In genomic region chr21:28991861-28992525, GRCh38 we compare ENCODE assay signal across 8 cellular contexts. TPM values are rescaled to one million over a fixed set of nuclear protein-coding genes. Genes with fewer than 3 reads are reported as not detected.
DNase-seq lines count a peak whose midpoint lies in the region; ATAC-seq and TF ChIP-seq lines count a peak whose summit lies in the region.

No MANE protein-coding gene starts in this region.

- TF ChIP-seq POLR2A in sigmoid colon (IDR thresholded peaks at IDR 0.05), result no peak

- H3K27ac ChIP-seq in WERI-Rb-1, result peak overlapping the region; percentile 80
- peak overlapping the region; percentile 74 to 93 (median 87) for H3K27ac ChIP-seq in heart right ventricle
- peak overlapping the region; percentile 88 to 92 (median 91) for H3K27ac ChIP-seq in sigmoid colon

- intact Hi-C loops in heart right ventricle (cut with DNase I) (no loop called here), sigmoid colon (cut with DNase I) (loop anchor here (2.0 to 10.0 kb wide), 3 partner anchors 33 to 107 kb away; partner anchors contain the start of genes CCT8 and USP16)

- H3K27me3 ChIP-seq in WERI-Rb-1 (ENCODE audit: insufficient read depth, low read depth, severe bottlenecking), result no peaks in the 10 kb centered on the region
- no peaks in the 10 kb centered on the region for H3K27me3 ChIP-seq in heart right ventricle
- no peaks in the 10 kb centered on the region for H3K27me3 ChIP-seq in sigmoid colon

- H3K4me3 ChIP-seq in WERI-Rb-1 (ENCODE audit: low read depth, low read length), result peak overlapping the region; percentile 79
- H3K4me3 ChIP-seq in heart right ventricle, result peak overlapping the region; percentile 65 to 98 (median 81)
- peak overlapping the region; percentile 82 to 95 (median 90) for H3K4me3 ChIP-seq in sigmoid colon

- DNase-seq in EL (peak; percentile 14), WERI-Rb-1 (no peak), heart right ventricle (no peak), sigmoid colon (no peak)
- no peak for DNase-seq in stimulated activated CD4-positive, alpha-beta T cell treated with anti-CD3 and anti-CD28 coated beads, Interleukin-2, amount 100 ng/mL, for 24 hours

- H3K4me1 ChIP-seq in heart right ventricle (peaks cover 0 to 32% (median 25%) of the 10 kb centered on the region in 9 donors), sigmoid colon (peaks cover 0 to 24% (median 17%) of the 10 kb centered on the region in 4 donors)

- no peak for TF ChIP-seq CTCF in WERI-Rb-1 (IDR thresholded peaks at IDR 0.05; ENCODE audit: low read depth, low read length)
- TF ChIP-seq CTCF in heart right ventricle (IDR thresholded peaks at IDR 0.05), result no peak
- no peak for TF ChIP-seq CTCF in sigmoid colon (IDR thresholded peaks at IDR 0.05)

- H3K9me3 ChIP-seq in WERI-Rb-1 (ENCODE audit: severe bottlenecking) (no peaks in the 10 kb centered on the region), heart right ventricle (no peaks in the 10 kb centered on the region), sigmoid colon (no peaks in the 10 kb centered on the region)

- TF ChIP-seq EP300 in sigmoid colon (IDR thresholded peaks at IDR 0.05), result no peak

- 7% methylated on average over 14 of the region's 14 CpGs for WGBS in heart right ventricle, 2 donors
- WGBS in sigmoid colon, 2 donors, result 2 to 5% methylated on average over 14 of the region's 14 CpGs

- H3K36me3 ChIP-seq in WERI-Rb-1, result peaks cover 8% of the 10 kb centered on the region
- H3K36me3 ChIP-seq in heart right ventricle, result peaks cover 0 to 5% (median 0%) of the 10 kb centered on the region in 9 donors
- no peaks in the 10 kb centered on the region for H3K36me3 ChIP-seq in sigmoid colon

- ATAC-seq in HG02870 (IDR thresholded peaks at IDR 0.05; ENCODE audit: unreplicated experiment) (peak; percentile 0), heart right ventricle (peak in 5 of 8 donors; percentile 4 to 11 (median 7)), GM18519 (IDR thresholded peaks at IDR 0.05; ENCODE audit: low FRiP score, unreplicated experiment) (no peak), GM21381 (IDR thresholded peaks at IDR 0.05; ENCODE audit: unreplicated experiment) (no peak)

RNA-seq across cellular contexts. Expression of gene LTN1, which starts 0.7 kb away (rescaled TPM):
- total RNA-seq in heart right ventricle, result 10 to 100 TPM; 15.5 to 20.4 (median 18.1) TPM
- polyA plus RNA-seq in heart right ventricle, result 1 to 10 TPM; 3.2 to 4.5 TPM
- 10 to 100 TPM; 19.4 to 31.0 (median 24.5) TPM for total RNA-seq in sigmoid colon
- 1 to 10 TPM; 3.5 to 7.1 (median 3.6) TPM for polyA plus RNA-seq in sigmoid colon

RNA-seq across cellular contexts. Expression of gene RWDD2B, which starts 27.2 kb away (rescaled TPM):
- 10 to 100 TPM; 11.3 to 22.0 (median 17.9) TPM for total RNA-seq in heart right ventricle
- polyA plus RNA-seq in heart right ventricle, result 10 to 100 TPM in 1 of 2 donors, 1 to 10 TPM in 1; 8.3 to 13.6 TPM
- 10 to 100 TPM; 15.7 to 21.9 (median 18.4) TPM for total RNA-seq in sigmoid colon
- 10 to 100 TPM in 2 of 3 donors, 1 to 10 TPM in 1; 9.6 to 10.6 (median 10.4) TPM for polyA plus RNA-seq in sigmoid colon

RNA-seq across cellular contexts. Expression of gene USP16, which starts 32.5 kb away (rescaled TPM):
- 10 to 100 TPM; 28.9 to 41.8 (median 33.0) TPM for total RNA-seq in heart right ventricle
- 10 to 100 TPM; 20.3 to 23.6 TPM for polyA plus RNA-seq in heart right ventricle
- 10 to 100 TPM; 37.8 to 53.5 (median 39.7) TPM for total RNA-seq in sigmoid colon
- 10 to 100 TPM; 25.3 to 30.1 (median 28.8) TPM for polyA plus RNA-seq in sigmoid colon

Comparison
In these comparisons a context has a peak if more than half of its experiments do, and no peak if none do; other contexts are left out.
1. ATAC-seq: peak in HG02870 (single experiment) and heart right ventricle (5 of 8); none in GM18519 (single experiment) and GM21381 (single experiment).
2. Peak in every context shown above with its lines, with median percentiles within 50 percentile points of each other: H3K27ac ChIP-seq and H3K4me3 ChIP-seq.